2 cellular contexts compared by ENCODE assay signal in the genomic region with DNA sequence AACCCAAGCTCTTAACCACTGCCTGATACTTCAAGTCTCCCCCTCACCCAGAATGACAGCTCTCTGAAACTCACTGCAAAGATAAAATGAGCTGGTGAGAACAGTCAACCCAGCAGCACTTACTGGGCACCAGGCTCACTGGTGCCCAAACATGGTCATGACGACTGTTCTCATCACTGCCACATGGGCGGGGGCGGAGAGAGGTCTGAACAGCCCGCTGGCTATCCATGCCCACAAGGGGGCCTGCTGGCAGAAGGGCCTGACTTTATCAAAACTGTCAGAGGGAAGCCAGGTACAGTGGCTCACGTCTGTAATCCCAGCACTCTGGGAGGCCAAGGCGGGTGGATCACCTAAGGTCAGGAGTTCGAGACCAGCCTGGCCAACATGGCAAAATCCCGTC.
TF ChIP-seq lines count a peak whose summit lies in the region.

No MANE protein-coding gene starts in this region.

TF ChIP-seq in SK-N-SH, 30 proteins besides CTCF, POLR2A, EP300 and RAD21 (continued from another document):
- TF ChIP-seq, protein P1, sequence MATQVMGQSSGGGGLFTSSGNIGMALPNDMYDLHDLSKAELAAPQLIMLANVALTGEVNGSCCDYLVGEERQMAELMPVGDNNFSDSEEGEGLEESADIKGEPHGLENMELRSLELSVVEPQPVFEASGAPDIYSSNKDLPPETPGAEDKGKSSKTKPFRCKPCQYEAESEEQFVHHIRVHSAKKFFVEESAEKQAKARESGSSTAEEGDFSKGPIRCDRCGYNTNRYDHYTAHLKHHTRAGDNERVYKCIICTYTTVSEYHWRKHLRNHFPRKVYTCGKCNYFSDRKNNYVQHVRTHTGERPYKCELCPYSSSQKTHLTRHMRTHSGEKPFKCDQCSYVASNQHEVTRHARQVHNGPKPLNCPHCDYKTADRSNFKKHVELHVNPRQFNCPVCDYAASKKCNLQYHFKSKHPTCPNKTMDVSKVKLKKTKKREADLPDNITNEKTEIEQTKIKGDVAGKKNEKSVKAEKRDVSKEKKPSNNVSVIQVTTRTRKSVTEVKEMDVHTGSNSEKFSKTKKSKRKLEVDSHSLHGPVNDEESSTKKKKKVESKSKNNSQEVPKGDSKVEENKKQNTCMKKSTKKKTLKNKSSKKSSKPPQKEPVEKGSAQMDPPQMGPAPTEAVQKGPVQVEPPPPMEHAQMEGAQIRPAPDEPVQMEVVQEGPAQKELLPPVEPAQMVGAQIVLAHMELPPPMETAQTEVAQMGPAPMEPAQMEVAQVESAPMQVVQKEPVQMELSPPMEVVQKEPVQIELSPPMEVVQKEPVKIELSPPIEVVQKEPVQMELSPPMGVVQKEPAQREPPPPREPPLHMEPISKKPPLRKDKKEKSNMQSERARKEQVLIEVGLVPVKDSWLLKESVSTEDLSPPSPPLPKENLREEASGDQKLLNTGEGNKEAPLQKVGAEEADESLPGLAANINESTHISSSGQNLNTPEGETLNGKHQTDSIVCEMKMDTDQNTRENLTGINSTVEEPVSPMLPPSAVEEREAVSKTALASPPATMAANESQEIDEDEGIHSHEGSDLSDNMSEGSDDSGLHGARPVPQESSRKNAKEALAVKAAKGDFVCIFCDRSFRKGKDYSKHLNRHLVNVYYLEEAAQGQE (IDR thresholded peaks at IDR 0.05; ENCODE audit: low read depth, low read length): no peak
- TF ChIP-seq YY1 (IDR thresholded peaks at IDR 0.05; ENCODE audit: low read depth) (no peak), CHD2 (IDR thresholded peaks at IDR 0.05; ENCODE audit: low read length, partially characterized antibody) (no peak), RXRA (IDR thresholded peaks at IDR 0.05; ENCODE audit: borderline replicate concordance, low read depth) (no peak), NFIC (IDR thresholded peaks at IDR 0.05; ENCODE audit: borderline replicate concordance) (no peak)
- TF ChIP-seq, protein P2, sequence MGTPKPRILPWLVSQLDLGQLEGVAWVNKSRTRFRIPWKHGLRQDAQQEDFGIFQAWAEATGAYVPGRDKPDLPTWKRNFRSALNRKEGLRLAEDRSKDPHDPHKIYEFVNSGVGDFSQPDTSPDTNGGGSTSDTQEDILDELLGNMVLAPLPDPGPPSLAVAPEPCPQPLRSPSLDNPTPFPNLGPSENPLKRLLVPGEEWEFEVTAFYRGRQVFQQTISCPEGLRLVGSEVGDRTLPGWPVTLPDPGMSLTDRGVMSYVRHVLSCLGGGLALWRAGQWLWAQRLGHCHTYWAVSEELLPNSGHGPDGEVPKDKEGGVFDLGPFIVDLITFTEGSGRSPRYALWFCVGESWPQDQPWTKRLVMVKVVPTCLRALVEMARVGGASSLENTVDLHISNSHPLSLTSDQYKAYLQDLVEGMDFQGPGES (IDR thresholded peaks at IDR 0.05; ENCODE audit: low read depth, low read length): no peak
- TF ChIP-seq, protein P3, sequence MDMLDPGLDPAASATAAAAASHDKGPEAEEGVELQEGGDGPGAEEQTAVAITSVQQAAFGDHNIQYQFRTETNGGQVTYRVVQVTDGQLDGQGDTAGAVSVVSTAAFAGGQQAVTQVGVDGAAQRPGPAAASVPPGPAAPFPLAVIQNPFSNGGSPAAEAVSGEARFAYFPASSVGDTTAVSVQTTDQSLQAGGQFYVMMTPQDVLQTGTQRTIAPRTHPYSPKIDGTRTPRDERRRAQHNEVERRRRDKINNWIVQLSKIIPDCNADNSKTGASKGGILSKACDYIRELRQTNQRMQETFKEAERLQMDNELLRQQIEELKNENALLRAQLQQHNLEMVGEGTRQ (IDR thresholded peaks at IDR 0.05; ENCODE audit: borderline replicate concordance, low read depth, low read length): no peak
- TF ChIP-seq, protein P4, sequence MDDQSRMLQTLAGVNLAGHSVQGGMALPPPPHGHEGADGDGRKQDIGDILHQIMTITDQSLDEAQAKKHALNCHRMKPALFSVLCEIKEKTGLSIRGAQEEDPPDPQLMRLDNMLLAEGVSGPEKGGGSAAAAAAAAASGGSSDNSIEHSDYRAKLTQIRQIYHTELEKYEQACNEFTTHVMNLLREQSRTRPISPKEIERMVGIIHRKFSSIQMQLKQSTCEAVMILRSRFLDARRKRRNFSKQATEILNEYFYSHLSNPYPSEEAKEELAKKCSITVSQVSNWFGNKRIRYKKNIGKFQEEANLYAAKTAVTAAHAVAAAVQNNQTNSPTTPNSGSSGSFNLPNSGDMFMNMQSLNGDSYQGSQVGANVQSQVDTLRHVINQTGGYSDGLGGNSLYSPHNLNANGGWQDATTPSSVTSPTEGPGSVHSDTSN (IDR thresholded peaks at IDR 0.05): no peak
- TF ChIP-seq, protein P5, sequence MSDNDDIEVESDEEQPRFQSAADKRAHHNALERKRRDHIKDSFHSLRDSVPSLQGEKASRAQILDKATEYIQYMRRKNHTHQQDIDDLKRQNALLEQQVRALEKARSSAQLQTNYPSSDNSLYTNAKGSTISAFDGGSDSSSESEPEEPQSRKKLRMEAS (IDR thresholded peaks at IDR 0.05; ENCODE audit: low read depth): no peak

TF ChIP-seq in SK-N-SH treated with all-trans-retinoic acid at 6 μM for 48 hours, 23 proteins besides CTCF, POLR2A, EP300 and RAD21 (continued from another document):
- TF ChIP-seq, protein P6, sequence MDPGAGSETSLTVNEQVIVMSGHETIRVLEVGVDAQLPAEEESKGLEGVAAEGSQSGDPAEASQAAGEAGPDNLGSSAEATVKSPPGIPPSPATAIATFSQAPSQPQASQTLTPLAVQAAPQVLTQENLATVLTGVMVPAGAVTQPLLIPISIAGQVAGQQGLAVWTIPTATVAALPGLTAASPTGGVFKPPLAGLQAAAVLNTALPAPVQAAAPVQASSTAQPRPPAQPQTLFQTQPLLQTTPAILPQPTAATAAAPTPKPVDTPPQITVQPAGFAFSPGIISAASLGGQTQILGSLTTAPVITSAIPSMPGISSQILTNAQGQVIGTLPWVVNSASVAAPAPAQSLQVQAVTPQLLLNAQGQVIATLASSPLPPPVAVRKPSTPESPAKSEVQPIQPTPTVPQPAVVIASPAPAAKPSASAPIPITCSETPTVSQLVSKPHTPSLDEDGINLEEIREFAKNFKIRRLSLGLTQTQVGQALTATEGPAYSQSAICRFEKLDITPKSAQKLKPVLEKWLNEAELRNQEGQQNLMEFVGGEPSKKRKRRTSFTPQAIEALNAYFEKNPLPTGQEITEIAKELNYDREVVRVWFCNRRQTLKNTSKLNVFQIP (CRISPR knock-in tag; IDR thresholded peaks at IDR 0.05; ENCODE audit: borderline replicate concordance, low read depth): no peak
- TF ChIP-seq RARB (CRISPR knock-in tag; IDR thresholded peaks at IDR 0.05): no peak
- TF ChIP-seq ZC3H10 (CRISPR knock-in tag; IDR thresholded peaks at IDR 0.05): no peak
- TF ChIP-seq ZNF565 (CRISPR knock-in tag; conservative IDR thresholded peaks at IDR 0.05; ENCODE audit: low read depth): no peak
